8 cellular contexts compared by ENCODE assay signal in genomic region chr6:31559958-31560696, GRCh38. TPM values are rescaled to one million over a fixed set of nuclear protein-coding genes. Genes with fewer than 3 reads are reported as not detected.
A peak's percentile ranks its signal among the peaks of the same experiment; 100 is the strongest.
DNase-seq lines count a peak whose midpoint lies in the region; ATAC-seq lines count a peak whose summit lies in the region.

No MANE protein-coding gene starts in this region.

- H3K9me3 Mint-ChIP-seq in CD4-positive, alpha-beta memory T cell = no peaks in the 10 kb centered on the region
- no peaks in the 10 kb centered on the region for H3K9me3 Mint-ChIP-seq in effector memory CD8-positive, alpha-beta T cell

- no peaks in the 10 kb centered on the region for H3K9me3 ChIP-seq in CD4-positive, alpha-beta memory T cell (ENCODE audit: control insufficient read depth in 1 of 2, low read length in 2 of 2)

- peak overlapping the region in 1 of 2 donors; percentile 53 for H3K4me3 ChIP-seq in CD4-positive, alpha-beta memory T cell (ENCODE audit: low read length in 2 of 2)

- H3K4me3 Mint-ChIP-seq in CD4-positive, alpha-beta memory T cell = peak overlapping the region; percentile 78 to 90 (median 84)
- H3K4me3 Mint-ChIP-seq in effector memory CD8-positive, alpha-beta T cell = peak overlapping the region; percentile 86 to 95

- POLR2A ChIA-PET in CD4-positive, alpha-beta memory T cell (lab: Charles Lee; ENCODE audit: partially characterized antibody) = interaction anchor here (0.7 to 52.5 kb wide), 6 partner anchors 10 to 271 kb away, joined by 3 to 3597 read pairs (median 16); partner anchors contain the start of genes ATP6V1G2, DDX39B, LST1 and LTA

- peak overlapping the region; percentile 58 for H3K27ac ChIP-seq in CD4-positive, alpha-beta memory T cell (ENCODE audit: low read depth, low read length)

- H3K27me3 Mint-ChIP-seq in CD4-positive, alpha-beta memory T cell = no peaks in the 10 kb centered on the region
- no peaks in the 10 kb centered on the region for H3K27me3 Mint-ChIP-seq in effector memory CD8-positive, alpha-beta T cell

- peaks cover 24 to 25% of the 10 kb centered on the region in 2 donors for H3K36me3 Mint-ChIP-seq in CD4-positive, alpha-beta memory T cell
- peaks cover 45% of the 10 kb centered on the region for H3K36me3 Mint-ChIP-seq in effector memory CD8-positive, alpha-beta T cell (ENCODE audit: insufficient read depth)

- H3K4me1 Mint-ChIP-seq in CD4-positive, alpha-beta memory T cell = peaks cover 53 to 87% (median 65%) of the 10 kb centered on the region in 4 donors
- H3K4me1 Mint-ChIP-seq in effector memory CD8-positive, alpha-beta T cell (ENCODE audit: low read depth in 2 of 2) = peaks cover 55 to 65% of the 10 kb centered on the region in 2 donors

- intact Hi-C loops in CD4-positive, alpha-beta memory T cell (cut with micrococcal nuclease) = loop anchor here (1.0 kb wide), 3 partner anchors 8 to 22 kb away; partner anchors contain the start of genes LTA and LTB

- DNase-seq in CD4-positive, alpha-beta memory T cell = peak in 3 of 5 donors; percentile 35 to 76 (median 38)
- DNase-seq in T-helper 22 cell (ENCODE audit: low read depth) (peak; percentile 43), mucosa of gallbladder (ENCODE audit: low spot score) (peak; percentile 37), NCI-H2029 (lab: John Stamatoyannopoulos, UW) (no peak), NCI-H345 (lab: John Stamatoyannopoulos, UW) (no peak)
- DNase-seq in effector memory CD8-positive, alpha-beta T cell = peak in 1 of 3 experiments; percentile 46

- H3K36me3 ChIP-seq in CD4-positive, alpha-beta memory T cell (ENCODE audit: insufficient read depth, low read length) = no peaks in the 10 kb centered on the region

- CTCF ChIA-PET in CD4-positive, alpha-beta memory T cell (lab: Charles Lee; ENCODE audit: partially characterized antibody) = interaction anchor here (0.8 to 35.1 kb wide), 6 partner anchors 9 to 39 kb away, joined by 3 to 1152 read pairs (median 12); partner anchors contain the start of genes LST1, LTB, NCR3 and NFKBIL1

- peak; percentile 66 for ATAC-seq in GM19395 (IDR thresholded peaks at IDR 0.05; ENCODE audit: unreplicated experiment)
- peak; percentile 38 for ATAC-seq in HG03457 (IDR thresholded peaks at IDR 0.05; ENCODE audit: unreplicated experiment)
- peak; percentile 56 for ATAC-seq in effector memory CD8-positive, alpha-beta T cell (replicated peaks)

- peak overlapping the region; percentile 91 to 99 (median 95) for H3K27ac Mint-ChIP-seq in CD4-positive, alpha-beta memory T cell
- peak overlapping the region; percentile 95 to 98 for H3K27ac Mint-ChIP-seq in effector memory CD8-positive, alpha-beta T cell

- H3K4me1 ChIP-seq in CD4-positive, alpha-beta memory T cell (ENCODE audit: insufficient read depth, low read length) = peaks cover 87% of the 10 kb centered on the region

- no peaks in the 10 kb centered on the region for H3K27me3 ChIP-seq in CD4-positive, alpha-beta memory T cell (ENCODE audit: insufficient read depth, low read length)

RNA-seq across cellular contexts. Expression of gene LTA, which starts 12.0 kb away (rescaled TPM):
- total RNA-seq in CD4-positive, alpha-beta memory T cell = 10 to 100 TPM; 17.3 to 17.5 TPM
- 10 to 100 TPM; 27.7 to 31.1 TPM for polyA plus RNA-seq in CD4-positive, alpha-beta memory T cell
- 1.9 TPM for total RNA-seq in mucosa of gallbladder

RNA-seq across cellular contexts. Expression of gene NFKBIL1, which starts 12.7 kb away (rescaled TPM):
- total RNA-seq in CD4-positive, alpha-beta memory T cell = 10 to 100 TPM in 1 of 2 experiments, 1 to 10 TPM in 1; 9.8 to 13.3 TPM
- polyA plus RNA-seq in CD4-positive, alpha-beta memory T cell = 1 to 10 TPM; 5.7 to 7.4 TPM
- 27.7 TPM for total RNA-seq in mucosa of gallbladder

RNA-seq across cellular contexts. Expression of gene ATP6V1G2, which starts 13.7 kb away (rescaled TPM):
- total RNA-seq in CD4-positive, alpha-beta memory T cell = 1 to 10 TPM; 6.0 to 7.2 TPM
- polyA plus RNA-seq in CD4-positive, alpha-beta memory T cell = under 1 TPM; 0.84 to 1.00 TPM
- 4.1 TPM for total RNA-seq in mucosa of gallbladder

RNA-seq across cellular contexts. Expression of gene TNF, which starts 15.2 kb away (rescaled TPM):
- total RNA-seq in CD4-positive, alpha-beta memory T cell = 10 to 100 TPM; 25.0 to 28.2 TPM
- polyA plus RNA-seq in CD4-positive, alpha-beta memory T cell = 10 to 100 TPM in 1 of 2 donors, 1 to 10 TPM in 1; 3.9 to 10.1 TPM
- 6.6 TPM for total RNA-seq in mucosa of gallbladder

RNA-seq across cellular contexts. Expression of gene DDX39B, which starts 18.3 kb away (rescaled TPM):
- 100 to 1,000 TPM; 729 to 737 TPM for total RNA-seq in CD4-positive, alpha-beta memory T cell
- polyA plus RNA-seq in CD4-positive, alpha-beta memory T cell = 10 to 100 TPM; 65.6 to 94.3 TPM
- 246 TPM for total RNA-seq in mucosa of gallbladder

Comparison
In these comparisons a context has a peak if more than half of its experiments do, and no peak if none do; other contexts are left out.
1. DNase-seq: peak in CD4-positive, alpha-beta memory T cell (3 of 5), T-helper 22 cell (single experiment) and mucosa of gallbladder (single experiment); none in NCI-H2029 (single experiment) and NCI-H345 (single experiment).
2. Peak in every context shown above with its lines, with median percentiles within 50 percentile points of each other: ATAC-seq.